9 cellular contexts compared by ENCODE assay signal in the genomic region with DNA sequence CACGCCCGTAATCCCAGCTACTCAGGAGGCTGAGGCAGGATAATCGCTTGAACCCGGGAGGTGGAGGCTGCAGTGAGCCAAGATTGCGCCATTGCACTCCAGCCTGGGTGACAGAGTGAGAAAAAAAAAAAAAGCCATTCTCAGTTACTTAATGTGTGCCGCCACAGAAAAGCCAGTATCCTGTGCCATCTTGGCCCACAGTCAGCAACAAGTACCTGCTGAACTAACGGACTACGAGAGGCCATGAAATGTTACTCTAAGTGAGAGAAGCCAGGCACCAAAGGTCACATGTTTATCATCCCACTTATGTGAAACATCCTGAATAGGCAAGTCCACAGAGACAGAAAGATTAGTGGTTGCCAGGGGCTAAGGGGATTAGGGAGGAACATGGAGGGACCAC. TPM values are rescaled to one million over a fixed set of nuclear protein-coding genes. Genes with fewer than 3 reads are reported as not detected.
"Had no signal": no experiment of that assay in that cellular context is flagged by ENCODE, and none has a peak within 500 bp of the region (broad histone marks: within the 10 kb centered on the region; RNA-seq: fewer than 3 reads in every experiment).

No MANE protein-coding gene starts in this region.

RNA-seq across cellular contexts. Expression of gene ACTN3, which starts 6.1 kb away (rescaled TPM):
- total RNA-seq: HT-29, K562, M059J, NCI-H460, PC-9, Peyer's patch, Right ventricle myocardium inferior, SJCRH30 had no signal

RNA-seq across cellular contexts. Expression of gene CTSF, which starts 27.8 kb away (rescaled TPM):
- total RNA-seq: HepG2, HT-29 had no signal
